ENCODE assay signal across 20 cellular contexts in genomic region chr7:137080516-137081203, GRCh38.
A peak's percentile ranks its signal among the peaks of the same experiment; 100 is the strongest.
DNase-seq lines count a peak whose midpoint lies in the region; ATAC-seq, FAIRE-seq and TF ChIP-seq lines count a peak whose summit lies in the region.
"Had no signal": no experiment of that assay in that cellular context is flagged by ENCODE, and none has a peak within 500 bp of the region (broad histone marks: within the 10 kb centered on the region; RNA-seq: fewer than 3 reads in every experiment).

No MANE protein-coding gene starts in this region.

- no peaks in the 10 kb centered on the region for H3K4me1 Mint-ChIP-seq in astrocyte (ENCODE audit: low read depth, unreplicated experiment)
- H3K4me1 Mint-ChIP-seq: naive B cell had no signal

- ATAC-seq in HG03378 (IDR thresholded peaks at IDR 0.05; ENCODE audit: unreplicated experiment) = peak; percentile 73
- ATAC-seq in GM21367 (IDR thresholded peaks at IDR 0.05; ENCODE audit: unreplicated experiment) = no peak
- ATAC-seq in mucosa of descending colon = no peak
- ATAC-seq: activated CD8-positive, alpha-beta T cell treated with anti-CD3 and anti-CD28 coated beads for 36 hours had no signal

- no peaks in the 10 kb centered on the region for H3K27me3 Mint-ChIP-seq in astrocyte (ENCODE audit: low read depth, unreplicated experiment)
- H3K27me3 Mint-ChIP-seq: activated CD8-positive, alpha-beta T cell treated with anti-CD3 and anti-CD28 coated beads for 36 hours; naive B cell; type B pancreatic cell had no signal

- TF ChIP-seq CTCF in astrocyte (IDR thresholded peaks at IDR 0.05; ENCODE audit: insufficient read depth, low read depth, low read length) (no peak), smooth muscle cell (IDR thresholded peaks at IDR 0.05; ENCODE audit: borderline replicate concordance, insufficient read depth, poor library complexity, severe bottlenecking) (no peak), uterus (IDR thresholded peaks at IDR 0.05) (no peak), mucosa of descending colon (IDR thresholded peaks at IDR 0.05) (no peak)

- H3K4me3 Mint-ChIP-seq in astrocyte (ENCODE audit: unreplicated experiment) = no peak overlapping the region
- H3K4me3 Mint-ChIP-seq: activated CD8-positive, alpha-beta T cell treated with anti-CD3 and anti-CD28 coated beads for 36 hours; type B pancreatic cell had no signal

- H3K27ac Mint-ChIP-seq in astrocyte (ENCODE audit: unreplicated experiment) = no peak overlapping the region
- H3K27ac Mint-ChIP-seq: activated CD8-positive, alpha-beta T cell treated with anti-CD3 and anti-CD28 coated beads for 36 hours; naive B cell; type B pancreatic cell had no signal

- H3K27me3 ChIP-seq in astrocyte (ENCODE audit: insufficient read depth, low read length) (no peaks in the 10 kb centered on the region), smooth muscle cell (ENCODE audit: low read depth) (no peaks in the 10 kb centered on the region), uterus (no peaks in the 10 kb centered on the region)

- H3K4me2 ChIP-seq in astrocyte (ENCODE audit: low read length) = no peak overlapping the region
- peak overlapping the region; percentile 23 for H3K4me2 ChIP-seq in smooth muscle cell

- H3K36me3 Mint-ChIP-seq in astrocyte (ENCODE audit: low read depth, unreplicated experiment) = no peaks in the 10 kb centered on the region
- H3K36me3 Mint-ChIP-seq: naive B cell, type B pancreatic cell had no signal

- intact Hi-C loops in uterus (cut with DNase I; ENCODE audit: low total_unique reads) = no loop called here
- intact Hi-C loops in mucosa of descending colon (cut with DNase I, micrococcal nuclease) = no loop called here

- no peaks in the 10 kb centered on the region for H4K20me1 ChIP-seq in astrocyte (ENCODE audit: insufficient read depth, low read length)
- no peaks in the 10 kb centered on the region for H4K20me1 ChIP-seq in smooth muscle cell (ENCODE audit: low read depth)

- H2AFZ ChIP-seq in astrocyte (ENCODE audit: low read depth, low read length) = no peak overlapping the region
- no peak overlapping the region for H2AFZ ChIP-seq in smooth muscle cell (ENCODE audit: low read depth)

- no peak overlapping the region for H3K4me3 ChIP-seq in astrocyte (ENCODE audit: insufficient read depth, low read depth, low read length)
- no peak overlapping the region for H3K4me3 ChIP-seq in smooth muscle cell
- H3K4me3 ChIP-seq in uterus = no peak overlapping the region
- no peak overlapping the region for H3K4me3 ChIP-seq in mucosa of descending colon

- DNase-seq in NCI-H2171 treated with DMSO at 0.1 percent for 48 hours (lab: John Stamatoyannopoulos, UW) (peak; percentile 9), NCI-H2171 (lab: John Stamatoyannopoulos, UW) (no peak), astrocyte (ENCODE audit: low read depth) (peak; percentile 51), smooth muscle cell (lab: John Stamatoyannopoulos, UW; ENCODE audit: unreplicated experiment) (no peak), uterus (no peak), mucosa of descending colon (no peak)
- DNase-seq: 8988T; activated CD8-positive, alpha-beta T cell treated with anti-CD3 and anti-CD28 coated beads for 36 hours; caudate nucleus; effector CD8-positive, alpha-beta T cell; MM.1S; naive B cell; NCI-H2029 treated with DMSO at 0.1 percent for 48 hours; NCI-H774 had no signal

- FAIRE-seq in astrocyte (lab: Jason Lieb, UNC) = peak; percentile 56
- FAIRE-seq: H54, RCC 7860 had no signal

- no peaks in the 10 kb centered on the region for H3K9me3 ChIP-seq in astrocyte (ENCODE audit: insufficient read depth, low read depth, low read length)
- H3K9me3 ChIP-seq in smooth muscle cell (replicated peaks; ENCODE audit: low read depth) = no peaks in the 10 kb centered on the region
- H3K9me3 ChIP-seq in uterus = no peaks in the 10 kb centered on the region
- no peaks in the 10 kb centered on the region for H3K9me3 ChIP-seq in mucosa of descending colon

- no peak for TF ChIP-seq POLR2A in uterus (IDR thresholded peaks at IDR 0.05)

- no peaks in the 10 kb centered on the region for H3K36me3 ChIP-seq in astrocyte (ENCODE audit: insufficient read depth, low read length)
- no peaks in the 10 kb centered on the region for H3K36me3 ChIP-seq in smooth muscle cell (ENCODE audit: low read depth)
- H3K36me3 ChIP-seq in uterus = no peaks in the 10 kb centered on the region
- no peaks in the 10 kb centered on the region for H3K36me3 ChIP-seq in mucosa of descending colon (ENCODE audit: low read depth)

- no peak overlapping the region for H3K9ac ChIP-seq in astrocyte (ENCODE audit: low read length)
- H3K9ac ChIP-seq in smooth muscle cell (ENCODE audit: low read depth) = no peak overlapping the region

- peaks cover 6% of the 10 kb centered on the region for H3K4me1 ChIP-seq in astrocyte (ENCODE audit: insufficient read depth, low read length)
- H3K4me1 ChIP-seq in smooth muscle cell (ENCODE audit: low read depth) = no peaks in the 10 kb centered on the region
- no peaks in the 10 kb centered on the region for H3K4me1 ChIP-seq in uterus
- no peaks in the 10 kb centered on the region for H3K4me1 ChIP-seq in mucosa of descending colon (ENCODE audit: low read depth)

- H3K27ac ChIP-seq in astrocyte (ENCODE audit: low read depth, low read length) (no peak overlapping the region), smooth muscle cell (ENCODE audit: low read depth) (peak overlapping the region; percentile 20), uterus (no peak overlapping the region)
- H3K27ac ChIP-seq: C4-2B had no signal

- H3K79me2 ChIP-seq in astrocyte (ENCODE audit: insufficient read depth, low read length) = no peaks in the 10 kb centered on the region
- H3K79me2 ChIP-seq in smooth muscle cell (ENCODE audit: low read depth) = no peaks in the 10 kb centered on the region

- H3K9me3 Mint-ChIP-seq in astrocyte (ENCODE audit: unreplicated experiment) = no peaks in the 10 kb centered on the region
- H3K9me3 Mint-ChIP-seq: type B pancreatic cell had no signal

- WGBS in smooth muscle cell (ENCODE audit: low lambda C conversion rate) = 56% methylated on average over 5 of the region's 5 CpGs

- peaks cover 3% of the 10 kb centered on the region for H3F3A ChIP-seq in smooth muscle cell (ENCODE audit: low read depth)

Comparison
In these comparisons a context has a peak if more than half of its experiments do, and no peak if none do; other contexts are left out.
1. DNase-seq: peak in NCI-H2171 treated with DMSO at 0.1 percent for 48 hours (single experiment) and astrocyte (single experiment); none in NCI-H2171 (single experiment), smooth muscle cell (single experiment), uterus (0 of 2) and mucosa of descending colon (0 of 3).